38 cellular contexts compared by ENCODE assay signal in the genomic region with DNA sequence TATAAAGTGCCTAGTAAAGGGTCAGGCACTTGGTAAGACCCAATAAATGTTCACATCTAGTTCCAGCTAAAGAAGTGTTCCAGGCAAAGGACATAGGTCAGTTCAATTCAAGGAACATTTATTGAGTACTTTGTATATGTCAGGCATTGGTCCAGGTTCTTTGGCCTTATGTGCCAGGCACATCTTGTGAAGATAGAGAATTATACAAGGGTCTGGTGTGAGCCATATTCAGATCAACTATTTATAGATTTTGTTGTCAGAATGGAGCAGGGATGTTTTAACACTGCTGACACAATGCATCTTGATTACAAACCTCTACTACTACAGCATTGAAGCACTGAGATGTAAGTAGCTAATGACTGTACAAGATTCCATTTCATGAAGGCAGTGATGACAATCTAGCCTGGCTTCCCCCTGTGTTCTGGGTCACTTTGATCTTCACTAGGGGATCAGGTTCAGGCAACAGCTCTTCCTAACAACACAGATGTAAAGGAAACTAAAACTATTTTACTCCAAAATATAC. TPM values are rescaled to one million over a fixed set of nuclear protein-coding genes. Genes with fewer than 3 reads are reported as not detected.
DNase-seq lines count a peak whose midpoint lies in the region; ATAC-seq, FAIRE-seq and TF ChIP-seq lines count a peak whose summit lies in the region.
"Had no signal": no experiment of that assay in that cellular context is flagged by ENCODE, and none has a peak within 500 bp of the region (broad histone marks: within the 10 kb centered on the region; RNA-seq: fewer than 3 reads in every experiment).

No MANE protein-coding gene starts in this region.

- peaks cover 0 to 6% of the 10 kb centered on the region in 2 donors for H3K9me3 ChIP-seq in right atrium auricular region
- H3K9me3 ChIP-seq in psoas muscle, result no peaks in the 10 kb centered on the region
- H3K9me3 ChIP-seq: BE2C, BLaER1, Caco-2 had no signal

- no peaks in the 10 kb centered on the region for H3K36me3 ChIP-seq in right atrium auricular region
- no peaks in the 10 kb centered on the region for H3K36me3 ChIP-seq in psoas muscle (ENCODE audit: insufficient read depth in 1 of 2, low read depth in 1 of 2)
- H3K36me3 ChIP-seq: BE2C; BLaER1; BLaER1 treated with 17β-estradiol and CSF1 and Interleukin-3, amounts not matched to agents 10 nM and 100 nM had no signal

- peaks cover 3% of the 10 kb centered on the region for H3K9me3 Mint-ChIP-seq in Calu3 (ENCODE audit: low read depth, unreplicated experiment)
- H3K9me3 Mint-ChIP-seq: CD4-positive, alpha-beta T cell had no signal

- TF ChIP-seq CTCF in right atrium auricular region (IDR thresholded peaks at IDR 0.05), result no peak
- no peak for TF ChIP-seq CTCF in psoas muscle (IDR thresholded peaks at IDR 0.05)
- no peak for TF ChIP-seq CTCF in Calu3 (IDR thresholded peaks at IDR 0.05; ENCODE audit: unreplicated experiment)

- intact Hi-C loops in left ventricle myocardium superior (cut with micrococcal nuclease), result loop anchor here (10.0 kb wide), 1 partner anchor 294 kb away; no protein-coding TSS in a partner anchor
- intact Hi-C loops in psoas muscle (cut with DNase I), result loop anchor here in 1 of 2 donors (10.0 kb wide), 1 partner anchor 194 kb away; no protein-coding TSS in a partner anchor
- intact Hi-C loops in Calu3 (cut with micrococcal nuclease; ENCODE audit: unreplicated experiment), result no loop called here

- H3K4me3 ChIP-seq in right atrium auricular region, result no peak overlapping the region
- H3K4me3 ChIP-seq in psoas muscle, result no peak overlapping the region
- H3K4me3 ChIP-seq: A549; BLaER1; BLaER1 treated with 17β-estradiol and CSF1 and Interleukin-3, amounts not matched to agents 10 nM and 100 nM had no signal

- peak; percentile 53 for FAIRE-seq in H54 (lab: Jason Lieb, UNC)
- FAIRE-seq: A204.1, A549, D721Med had no signal

- no peaks in the 10 kb centered on the region for H3K27me3 ChIP-seq in right atrium auricular region
- H3K27me3 ChIP-seq in psoas muscle (ENCODE audit: insufficient read depth in 3 of 3, low read length in 2 of 3), result no peaks in the 10 kb centered on the region
- H3K27me3 ChIP-seq: BE2C; BLaER1; BLaER1 treated with 17β-estradiol and CSF1 and Interleukin-3, amounts not matched to agents 10 nM and 100 nM had no signal

- H3K4me1 ChIP-seq in right atrium auricular region, result no peaks in the 10 kb centered on the region
- H3K4me1 ChIP-seq in psoas muscle, result no peaks in the 10 kb centered on the region
- H3K4me1 ChIP-seq: A549; BE2C; BLaER1; BLaER1 treated with 17β-estradiol and CSF1 and Interleukin-3, amounts not matched to agents 10 nM and 100 nM; Caco-2 had no signal

- H3K27me3 Mint-ChIP-seq in Calu3 (ENCODE audit: unreplicated experiment), result no peaks in the 10 kb centered on the region

- no peak overlapping the region for H3K27ac ChIP-seq in right atrium auricular region
- H3K27ac ChIP-seq in psoas muscle, result no peak overlapping the region
- H3K27ac ChIP-seq: 22Rv1; A549; BLaER1; BLaER1 treated with 17β-estradiol and CSF1 and Interleukin-3, amounts not matched to agents 10 nM and 100 nM; C4-2B had no signal

- peak; percentile 56 for ATAC-seq in left ventricle myocardium superior
- peak; percentile 48 to 71 (median 58) for ATAC-seq in psoas muscle
- ATAC-seq in GM21717 (IDR thresholded peaks at IDR 0.05; ENCODE audit: unreplicated experiment), result no peak
- ATAC-seq: A549; CD8-positive, alpha-beta T cell had no signal

- H3K4me1 Mint-ChIP-seq in Calu3 (ENCODE audit: low read depth, unreplicated experiment), result no peaks in the 10 kb centered on the region
- H3K4me1 Mint-ChIP-seq: B cell; CD14-positive monocyte; CD4-positive, alpha-beta memory T cell; CD4-positive, CD25-positive, alpha-beta regulatory T cell; CD8-positive, alpha-beta memory T cell had no signal

- H3K36me3 Mint-ChIP-seq in Calu3 (ENCODE audit: insufficient read depth, unreplicated experiment), result no peaks in the 10 kb centered on the region
- H3K36me3 Mint-ChIP-seq: CD14-positive monocyte; CD4-positive, alpha-beta memory T cell; CD4-positive, CD25-positive, alpha-beta regulatory T cell; CD8-positive, alpha-beta T cell had no signal

- TF ChIP-seq POLR2A in H54 (IDR thresholded peaks at IDR 0.05; ENCODE audit: low read depth, low read length), result no peak

- DNase-seq in left ventricle myocardium superior (no peak), right atrium auricular region (ENCODE audit: low spot score) (no peak), H54 (ENCODE audit: insufficient read length, low spot score) (no peak), psoas muscle (no peak), Calu3 (no peak)
- DNase-seq: 8988T; ACHN; AML-193; BE2C; C1 segment of cervical spinal cord; Caco-2; CD4-positive, alpha-beta memory T cell; CD4-positive, alpha-beta T cell; CD4-positive, CD25-positive, alpha-beta regulatory T cell; CD8-positive, alpha-beta memory T cell; CD8-positive, alpha-beta T cell; COR-L47; DMS 273 treated with DMSO at 0.1 percent for 48 hours; DMS153; DMS53; DMS79; DMS79 treated with DMSO at 0.1 percent for 48 hours; DND-41; EL had no signal

- H3K4me3 Mint-ChIP-seq in Calu3 (ENCODE audit: low read depth, unreplicated experiment), result no peak overlapping the region
- H3K4me3 Mint-ChIP-seq: B cell; CD14-positive monocyte; CD4-positive, alpha-beta memory T cell; CD4-positive, alpha-beta T cell; CD4-positive, CD25-positive, alpha-beta regulatory T cell; CD8-positive, alpha-beta memory T cell; CD8-positive, alpha-beta T cell had no signal

- BruUV-seq in Calu3 (replicated peaks; lab: Mats Ljungman, UMichigan), result no TSS peak

- CTCF ChIA-PET in Calu3 (lab: Charles Lee), result no interaction called here

- no peak overlapping the region for H3K27ac Mint-ChIP-seq in Calu3 (ENCODE audit: unreplicated experiment)
- H3K27ac Mint-ChIP-seq: B cell; CD14-positive monocyte; CD4-positive, alpha-beta memory T cell; CD4-positive, alpha-beta T cell; CD4-positive, CD25-positive, alpha-beta regulatory T cell; CD8-positive, alpha-beta memory T cell; CD8-positive, alpha-beta T cell had no signal

RNA-seq across cellular contexts. Expression of gene MSTN, which starts 18.1 kb away (rescaled TPM):
- total RNA-seq in left ventricle myocardium superior (not detected), right atrium auricular region (under 1 TPM; 0.12 to 0.19 TPM), psoas muscle (1 to 10 TPM in 2 of 4 donors, under 1 TPM in 2; 0.32 to 6.6 (median 1.3) TPM), Calu3 (2022) (0.24 TPM in 1 of 2 replicates, not detected in the other)
- polyA plus RNA-seq in psoas muscle, result 1 to 10 TPM in 1 of 3 donors, under 1 TPM in 2; 0.08 to 1.6 (median 0.55) TPM
- total RNA-seq: A172; A673; B cell; Caco-2; CD4-positive, alpha-beta memory T cell; CD4-positive, alpha-beta T cell; CD4-positive, CD25-positive, alpha-beta regulatory T cell; CD8-positive, alpha-beta memory T cell; CD8-positive, alpha-beta T cell; Daoy had no signal
- polyA plus RNA-seq: BJ; CD14-positive monocyte; CD4-positive, alpha-beta memory T cell; CD4-positive, CD25-positive, alpha-beta regulatory T cell; CD8-positive, alpha-beta memory T cell had no signal
